Comparison of ENCODE assay signal across 1 cellular context in genomic region chr2:37232131-37232933, GRCh38.
TF ChIP-seq lines count a peak whose summit lies in the region.

No MANE protein-coding gene starts in this region.

TF ChIP-seq in GM23338, 12 proteins besides CTCF, POLR2A, EP300 and RAD21 (continued from another document):
- TF ChIP-seq, protein P1, sequence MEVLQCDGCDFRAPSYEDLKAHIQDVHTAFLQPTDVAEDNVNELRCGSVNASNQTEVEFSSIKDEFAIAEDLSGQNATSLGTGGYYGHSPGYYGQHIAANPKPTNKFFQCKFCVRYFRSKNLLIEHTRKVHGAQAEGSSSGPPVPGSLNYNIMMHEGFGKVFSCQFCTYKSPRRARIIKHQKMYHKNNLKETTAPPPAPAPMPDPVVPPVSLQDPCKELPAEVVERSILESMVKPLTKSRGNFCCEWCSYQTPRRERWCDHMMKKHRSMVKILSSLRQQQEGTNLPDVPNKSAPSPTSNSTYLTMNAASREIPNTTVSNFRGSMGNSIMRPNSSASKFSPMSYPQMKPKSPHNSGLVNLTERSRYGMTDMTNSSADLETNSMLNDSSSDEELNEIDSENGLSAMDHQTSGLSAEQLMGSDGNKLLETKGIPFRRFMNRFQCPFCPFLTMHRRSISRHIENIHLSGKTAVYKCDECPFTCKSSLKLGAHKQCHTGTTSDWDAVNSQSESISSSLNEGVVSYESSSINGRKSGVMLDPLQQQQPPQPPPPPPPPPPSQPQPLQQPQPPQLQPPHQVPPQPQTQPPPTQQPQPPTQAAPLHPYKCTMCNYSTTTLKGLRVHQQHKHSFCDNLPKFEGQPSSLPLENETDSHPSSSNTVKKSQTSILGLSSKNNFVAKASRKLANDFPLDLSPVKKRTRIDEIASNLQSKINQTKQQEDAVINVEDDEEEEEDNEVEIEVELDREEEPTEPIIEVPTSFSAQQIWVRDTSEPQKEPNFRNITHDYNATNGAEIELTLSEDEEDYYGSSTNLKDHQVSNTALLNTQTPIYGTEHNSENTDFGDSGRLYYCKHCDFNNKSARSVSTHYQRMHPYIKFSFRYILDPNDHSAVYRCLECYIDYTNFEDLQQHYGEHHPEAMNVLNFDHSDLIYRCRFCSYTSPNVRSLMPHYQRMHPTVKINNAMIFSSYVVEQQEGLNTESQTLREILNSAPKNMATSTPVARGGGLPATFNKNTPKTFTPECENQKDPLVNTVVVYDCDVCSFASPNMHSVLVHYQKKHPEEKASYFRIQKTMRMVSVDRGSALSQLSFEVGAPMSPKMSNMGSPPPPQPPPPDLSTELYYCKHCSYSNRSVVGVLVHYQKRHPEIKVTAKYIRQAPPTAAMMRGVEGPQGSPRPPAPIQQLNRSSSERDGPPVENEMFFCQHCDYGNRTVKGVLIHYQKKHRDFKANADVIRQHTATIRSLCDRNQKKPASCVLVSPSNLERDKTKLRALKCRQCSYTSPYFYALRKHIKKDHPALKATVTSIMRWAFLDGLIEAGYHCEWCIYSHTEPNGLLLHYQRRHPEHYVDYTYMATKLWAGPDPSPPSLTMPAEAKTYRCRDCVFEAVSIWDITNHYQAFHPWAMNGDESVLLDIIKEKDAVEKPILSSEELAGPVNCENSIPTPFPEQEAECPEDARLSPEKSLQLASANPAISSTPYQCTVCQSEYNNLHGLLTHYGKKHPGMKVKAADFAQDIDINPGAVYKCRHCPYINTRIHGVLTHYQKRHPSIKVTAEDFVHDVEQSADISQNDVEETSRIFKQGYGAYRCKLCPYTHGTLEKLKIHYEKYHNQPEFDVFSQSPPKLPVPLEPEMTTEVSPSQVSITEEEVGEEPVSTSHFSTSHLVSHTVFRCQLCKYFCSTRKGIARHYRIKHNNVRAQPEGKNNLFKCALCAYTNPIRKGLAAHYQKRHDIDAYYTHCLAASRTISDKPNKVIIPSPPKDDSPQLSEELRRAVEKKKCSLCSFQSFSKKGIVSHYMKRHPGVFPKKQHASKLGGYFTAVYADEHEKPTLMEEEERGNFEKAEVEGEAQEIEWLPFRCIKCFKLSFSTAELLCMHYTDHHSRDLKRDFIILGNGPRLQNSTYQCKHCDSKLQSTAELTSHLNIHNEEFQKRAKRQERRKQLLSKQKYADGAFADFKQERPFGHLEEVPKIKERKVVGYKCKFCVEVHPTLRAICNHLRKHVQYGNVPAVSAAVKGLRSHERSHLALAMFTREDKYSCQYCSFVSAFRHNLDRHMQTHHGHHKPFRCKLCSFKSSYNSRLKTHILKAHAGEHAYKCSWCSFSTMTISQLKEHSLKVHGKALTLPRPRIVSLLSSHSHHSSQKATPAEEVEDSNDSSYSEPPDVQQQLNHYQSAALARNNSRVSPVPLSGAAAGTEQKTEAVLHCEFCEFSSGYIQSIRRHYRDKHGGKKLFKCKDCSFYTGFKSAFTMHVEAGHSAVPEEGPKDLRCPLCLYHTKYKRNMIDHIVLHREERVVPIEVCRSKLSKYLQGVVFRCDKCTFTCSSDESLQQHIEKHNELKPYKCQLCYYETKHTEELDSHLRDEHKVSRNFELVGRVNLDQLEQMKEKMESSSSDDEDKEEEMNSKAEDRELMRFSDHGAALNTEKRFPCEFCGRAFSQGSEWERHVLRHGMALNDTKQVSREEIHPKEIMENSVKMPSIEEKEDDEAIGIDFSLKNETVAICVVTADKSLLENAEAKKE (CRISPR knock-in tag; IDR thresholded peaks at IDR 0.05): no peak
- no peak for TF ChIP-seq ETS1 (IDR thresholded peaks at IDR 0.05)
- TF ChIP-seq POLR2AphosphoS5 (IDR thresholded peaks at IDR 0.05; ENCODE audit: low read depth): no peak
- TF ChIP-seq NANOG (IDR thresholded peaks at IDR 0.05; ENCODE audit: borderline replicate concordance): no peak
- TF ChIP-seq CREB1 (CRISPR knock-in tag; IDR thresholded peaks at IDR 0.05; ENCODE audit: low read depth): no peak
- TF ChIP-seq, protein P2, sequence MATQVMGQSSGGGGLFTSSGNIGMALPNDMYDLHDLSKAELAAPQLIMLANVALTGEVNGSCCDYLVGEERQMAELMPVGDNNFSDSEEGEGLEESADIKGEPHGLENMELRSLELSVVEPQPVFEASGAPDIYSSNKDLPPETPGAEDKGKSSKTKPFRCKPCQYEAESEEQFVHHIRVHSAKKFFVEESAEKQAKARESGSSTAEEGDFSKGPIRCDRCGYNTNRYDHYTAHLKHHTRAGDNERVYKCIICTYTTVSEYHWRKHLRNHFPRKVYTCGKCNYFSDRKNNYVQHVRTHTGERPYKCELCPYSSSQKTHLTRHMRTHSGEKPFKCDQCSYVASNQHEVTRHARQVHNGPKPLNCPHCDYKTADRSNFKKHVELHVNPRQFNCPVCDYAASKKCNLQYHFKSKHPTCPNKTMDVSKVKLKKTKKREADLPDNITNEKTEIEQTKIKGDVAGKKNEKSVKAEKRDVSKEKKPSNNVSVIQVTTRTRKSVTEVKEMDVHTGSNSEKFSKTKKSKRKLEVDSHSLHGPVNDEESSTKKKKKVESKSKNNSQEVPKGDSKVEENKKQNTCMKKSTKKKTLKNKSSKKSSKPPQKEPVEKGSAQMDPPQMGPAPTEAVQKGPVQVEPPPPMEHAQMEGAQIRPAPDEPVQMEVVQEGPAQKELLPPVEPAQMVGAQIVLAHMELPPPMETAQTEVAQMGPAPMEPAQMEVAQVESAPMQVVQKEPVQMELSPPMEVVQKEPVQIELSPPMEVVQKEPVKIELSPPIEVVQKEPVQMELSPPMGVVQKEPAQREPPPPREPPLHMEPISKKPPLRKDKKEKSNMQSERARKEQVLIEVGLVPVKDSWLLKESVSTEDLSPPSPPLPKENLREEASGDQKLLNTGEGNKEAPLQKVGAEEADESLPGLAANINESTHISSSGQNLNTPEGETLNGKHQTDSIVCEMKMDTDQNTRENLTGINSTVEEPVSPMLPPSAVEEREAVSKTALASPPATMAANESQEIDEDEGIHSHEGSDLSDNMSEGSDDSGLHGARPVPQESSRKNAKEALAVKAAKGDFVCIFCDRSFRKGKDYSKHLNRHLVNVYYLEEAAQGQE (IDR thresholded peaks at IDR 0.05; ENCODE audit: unreplicated experiment): no peak
- no peak for TF ChIP-seq EZH2phosphoT487 (IDR thresholded peaks at IDR 0.05; ENCODE audit: unreplicated experiment)
- TF ChIP-seq ZNF331 (CRISPR knock-in tag; IDR thresholded peaks at IDR 0.05; ENCODE audit: low read depth): no peak
